22 cellular contexts compared by ENCODE assay signal in genomic region chr17:50143461-50144176, GRCh38. TPM values are rescaled to one million over a fixed set of nuclear protein-coding genes. Genes with fewer than 3 reads are reported as not detected.
DNase-seq lines count a peak whose midpoint lies in the region; ATAC-seq and TF ChIP-seq lines count a peak whose summit lies in the region.
"Had no signal": no experiment of that assay in that cellular context is flagged by ENCODE, and none has a peak within 500 bp of the region (broad histone marks: within the 10 kb centered on the region; RNA-seq: fewer than 3 reads in every experiment).

No MANE protein-coding gene starts in this region.

- TF ChIP-seq POLR2A in breast epithelium (IDR thresholded peaks at IDR 0.05) = no peak

- no peak for ATAC-seq in activated B cell treated with CpG ODN at 0.5 μM for 24 hours (ENCODE audit: low read depth)
- ATAC-seq in central memory CD8-positive, alpha-beta T cell (replicated peaks; ENCODE audit: extremely low read depth, poor library complexity, severe bottlenecking) = no peak
- ATAC-seq in stimulated activated memory B cell treated with anti-CD40 and anti-IgM and Interleukin-4, amounts not matched to agents 10 μg/mL and 1 μg/mL and 100 μg/mL, for 72 hours = no peak
- ATAC-seq in GM21576 (IDR thresholded peaks at IDR 0.05; ENCODE audit: unreplicated experiment) = no peak
- ATAC-seq: K562; left cardiac atrium; PC-3; stimulated activated naive CD8-positive, alpha-beta T cell treated with anti-CD3 and anti-CD28 coated beads, Interleukin-15, amount 100 ng/mL, for 72 hours had no signal

- H3K27ac ChIP-seq in breast epithelium = peak overlapping the region in 1 of 2 donors; percentile 32
- H3K27ac ChIP-seq: transverse colon had no signal

- POLR2A ChIA-PET in activated B cell treated with CpG ODN at 0.5 μM for 24 hours (lab: Charles Lee) = interaction anchor here (0.6 to 1.9 kb wide), 3 partner anchors 8 to 13 kb away, joined by 3 to 5 read pairs (median 4); partner anchors contain the start of gene SAMD14

- no peak overlapping the region for H3K4me3 Mint-ChIP-seq in activated naive CD4-positive, alpha-beta T cell treated with anti-CD3 and anti-CD28 coated beads, Interleukin-2, amount 10 ng/mL, durations not matched to agents 7 days and 5 days
- H3K4me3 Mint-ChIP-seq in activated B cell treated with CpG ODN at 0.5 μM for 24 hours = peak overlapping the region; percentile 100
- peak overlapping the region; percentile 58 for H3K4me3 Mint-ChIP-seq in central memory CD8-positive, alpha-beta T cell
- H3K4me3 Mint-ChIP-seq in stimulated activated memory B cell treated with anti-CD40 and anti-IgM and Interleukin-4, amounts not matched to agents 10 μg/mL and 1 μg/mL and 100 μg/mL, for 72 hours = peak overlapping the region; percentile 99
- H3K4me3 Mint-ChIP-seq: endodermal cell had no signal

- H3K4me1 ChIP-seq in breast epithelium = peaks cover 10 to 17% of the 10 kb centered on the region in 2 donors

- DNase-seq in activated naive CD4-positive, alpha-beta T cell treated with anti-CD3 and anti-CD28 coated beads, Interleukin-2, amount 10 ng/mL, durations not matched to agents 7 days and 5 days = no peak
- DNase-seq in activated naive CD4-positive, alpha-beta T cell treated with anti-CD3 and anti-CD28 coated beads, Interleukin-2, amount 50 U/mL, for 16 hours = no peak
- DNase-seq in activated B cell treated with CpG ODN at 0.5 μM for 24 hours (no peak), breast epithelium (ENCODE audit: low spot score in 2 of 2) (no peak), NCI-H146 (lab: John Stamatoyannopoulos, UW) (no peak)
- no peak for DNase-seq in central memory CD8-positive, alpha-beta T cell (ENCODE audit: low spot score in 2 of 2)
- DNase-seq: activated CD8-positive, alpha-beta memory T cell treated with anti-CD3 and anti-CD28 coated beads, Interleukin-2, amount 50 U/mL, for 48 hours; endodermal cell; left cardiac atrium; NCI-H1694; NCI-H2227 treated with DMSO at 0.1 percent for 48 hours; NCI-H748 treated with DMSO at 0.1 percent for 48 hours; PC-3; stimulated activated CD4-positive, alpha-beta T cell treated with anti-CD3 and anti-CD28 coated beads, Interleukin-2, amount 100 ng/mL, for 48 hours; stimulated activated naive CD8-positive, alpha-beta T cell treated with anti-CD3 and anti-CD28 coated beads, Interleukin-15, amount 100 ng/mL, for 72 hours; transverse colon had no signal

- no peaks in the 10 kb centered on the region for H3K9me3 Mint-ChIP-seq in activated naive CD4-positive, alpha-beta T cell treated with anti-CD3 and anti-CD28 coated beads, Interleukin-2, amount 10 ng/mL, durations not matched to agents 7 days and 5 days
- no peaks in the 10 kb centered on the region for H3K9me3 Mint-ChIP-seq in activated B cell treated with CpG ODN at 0.5 μM for 24 hours
- no peaks in the 10 kb centered on the region for H3K9me3 Mint-ChIP-seq in central memory CD8-positive, alpha-beta T cell
- H3K9me3 Mint-ChIP-seq in stimulated activated memory B cell treated with anti-CD40 and anti-IgM and Interleukin-4, amounts not matched to agents 10 μg/mL and 1 μg/mL and 100 μg/mL, for 72 hours = no peaks in the 10 kb centered on the region
- H3K9me3 Mint-ChIP-seq: activated naive CD4-positive, alpha-beta T cell treated with anti-CD3 and anti-CD28 coated beads, Interleukin-2, amount 50 U/mL, for 24 hours; endodermal cell; neural crest cell; stimulated activated naive CD8-positive, alpha-beta T cell treated with anti-CD3 and anti-CD28 coated beads, Interleukin-15, amount 100 ng/mL, for 72 hours had no signal

- no peaks in the 10 kb centered on the region for H3K9me3 ChIP-seq in breast epithelium
- H3K9me3 ChIP-seq: transverse colon had no signal

- TF ChIP-seq CTCF in activated B cell treated with CpG ODN at 0.5 μM for 24 hours (IDR thresholded peaks at IDR 0.05) = no peak
- TF ChIP-seq CTCF in breast epithelium (IDR thresholded peaks at IDR 0.05) = no peak

- peak overlapping the region; percentile 64 for H3K27ac Mint-ChIP-seq in activated naive CD4-positive, alpha-beta T cell treated with anti-CD3 and anti-CD28 coated beads, Interleukin-2, amount 10 ng/mL, durations not matched to agents 7 days and 5 days
- peak overlapping the region; percentile 96 for H3K27ac Mint-ChIP-seq in activated B cell treated with CpG ODN at 0.5 μM for 24 hours
- peak overlapping the region; percentile 81 for H3K27ac Mint-ChIP-seq in central memory CD8-positive, alpha-beta T cell (ENCODE audit: low read depth)
- peak overlapping the region; percentile 93 for H3K27ac Mint-ChIP-seq in stimulated activated memory B cell treated with anti-CD40 and anti-IgM and Interleukin-4, amounts not matched to agents 10 μg/mL and 1 μg/mL and 100 μg/mL, for 72 hours
- H3K27ac Mint-ChIP-seq: endodermal cell had no signal

- no peaks in the 10 kb centered on the region for H3K27me3 Mint-ChIP-seq in activated naive CD4-positive, alpha-beta T cell treated with anti-CD3 and anti-CD28 coated beads, Interleukin-2, amount 10 ng/mL, durations not matched to agents 7 days and 5 days
- no peaks in the 10 kb centered on the region for H3K27me3 Mint-ChIP-seq in activated B cell treated with CpG ODN at 0.5 μM for 24 hours
- no peaks in the 10 kb centered on the region for H3K27me3 Mint-ChIP-seq in central memory CD8-positive, alpha-beta T cell
- H3K27me3 Mint-ChIP-seq in stimulated activated memory B cell treated with anti-CD40 and anti-IgM and Interleukin-4, amounts not matched to agents 10 μg/mL and 1 μg/mL and 100 μg/mL, for 72 hours = no peaks in the 10 kb centered on the region
- H3K27me3 Mint-ChIP-seq: activated naive CD4-positive, alpha-beta T cell treated with anti-CD3 and anti-CD28 coated beads, Interleukin-2, amount 50 U/mL, for 24 hours; stimulated activated naive CD8-positive, alpha-beta T cell treated with anti-CD3 and anti-CD28 coated beads, Interleukin-15, amount 100 ng/mL, for 72 hours had no signal

- H3K4me1 Mint-ChIP-seq in activated naive CD4-positive, alpha-beta T cell treated with anti-CD3 and anti-CD28 coated beads, Interleukin-2, amount 10 ng/mL, durations not matched to agents 7 days and 5 days = peaks cover 92% of the 10 kb centered on the region
- peaks cover 79% of the 10 kb centered on the region for H3K4me1 Mint-ChIP-seq in activated B cell treated with CpG ODN at 0.5 μM for 24 hours
- H3K4me1 Mint-ChIP-seq in central memory CD8-positive, alpha-beta T cell = peaks cover 87% of the 10 kb centered on the region
- peaks cover 85% of the 10 kb centered on the region for H3K4me1 Mint-ChIP-seq in stimulated activated memory B cell treated with anti-CD40 and anti-IgM and Interleukin-4, amounts not matched to agents 10 μg/mL and 1 μg/mL and 100 μg/mL, for 72 hours

- CTCF ChIA-PET in activated naive CD4-positive, alpha-beta T cell treated with anti-CD3 and anti-CD28 coated beads, Interleukin-2, amount 10 ng/mL, durations not matched to agents 7 days and 5 days (lab: Charles Lee) = interaction anchor here (0.8 to 1.5 kb wide), 4 partner anchors 18 to 49 kb away, joined by 3 to 8 read pairs (median 5); no protein-coding TSS in a partner anchor
- CTCF ChIA-PET in activated B cell treated with CpG ODN at 0.5 μM for 24 hours (lab: Charles Lee) = interaction anchor here (1.2 kb wide), 1 partner anchor 9 kb away, joined by 3 read pairs; no protein-coding TSS in a partner anchor

- intact Hi-C loops in activated B cell treated with CpG ODN at 0.5 μM for 24 hours (cut with micrococcal nuclease) = loop anchor here (10.0 kb wide), 1 partner anchor 379 kb away; the partner anchor contains the start of gene FAM117A
- intact Hi-C loops in breast epithelium (cut with DNase I; ENCODE audit: low total_unique reads) = no loop called here

- H3K36me3 ChIP-seq in breast epithelium = no peaks in the 10 kb centered on the region

- H3K36me3 Mint-ChIP-seq in activated naive CD4-positive, alpha-beta T cell treated with anti-CD3 and anti-CD28 coated beads, Interleukin-2, amount 10 ng/mL, durations not matched to agents 7 days and 5 days = peaks cover 81% of the 10 kb centered on the region
- peaks cover 98% of the 10 kb centered on the region for H3K36me3 Mint-ChIP-seq in activated B cell treated with CpG ODN at 0.5 μM for 24 hours (ENCODE audit: low read depth)
- peaks cover 43% of the 10 kb centered on the region for H3K36me3 Mint-ChIP-seq in central memory CD8-positive, alpha-beta T cell (ENCODE audit: insufficient read depth)
- H3K36me3 Mint-ChIP-seq in stimulated activated memory B cell treated with anti-CD40 and anti-IgM and Interleukin-4, amounts not matched to agents 10 μg/mL and 1 μg/mL and 100 μg/mL, for 72 hours = peaks cover 95% of the 10 kb centered on the region

- no peak overlapping the region for H3K4me3 ChIP-seq in breast epithelium
- H3K4me3 ChIP-seq: K562, smooth muscle cell, transverse colon had no signal

- no peaks in the 10 kb centered on the region for H3K27me3 ChIP-seq in breast epithelium
- H3K27me3 ChIP-seq: transverse colon had no signal

RNA-seq across cellular contexts. Expression of gene PPP1R9B, which starts 6.9 kb away (rescaled TPM):
- total RNA-seq in activated B cell treated with CpG ODN at 0.5 μM for 24 hours (300 and 313 TPM in 2 replicates), breast epithelium (10 to 100 TPM; 21.8 to 24.9 (median 22.7) TPM)

RNA-seq across cellular contexts. Expression of gene SAMD14, which starts 13.7 kb away (rescaled TPM):
- 4.7 and 4.9 TPM in 2 replicates for total RNA-seq in activated B cell treated with CpG ODN at 0.5 μM for 24 hours
- total RNA-seq in breast epithelium = under 1 TPM in 2 of 3 donors, not detected in 1; 0.16 to 0.98 TPM

RNA-seq across cellular contexts. Expression of gene SGCA, which starts 22.2 kb away (rescaled TPM):
- total RNA-seq in activated B cell treated with CpG ODN at 0.5 μM for 24 hours = 1.7 and 2.2 TPM in 2 replicates
- 1 to 10 TPM in 1 of 3 donors, under 1 TPM in 2; 0.33 to 2.6 (median 0.73) TPM for total RNA-seq in breast epithelium
- total RNA-seq: K562, neural crest cell, PC-3, smooth muscle cell had no signal

RNA-seq across cellular contexts. Expression of gene PDK2, which starts 48.5 kb away (rescaled TPM):
- total RNA-seq in activated B cell treated with CpG ODN at 0.5 μM for 24 hours (15.9 and 16.2 TPM in 2 replicates), breast epithelium (10 to 100 TPM; 28.2 to 53.4 (median 30.5) TPM)

RNA-seq across cellular contexts. Expression of gene COL1A1, which starts 57.8 kb away (rescaled TPM):
- 8.8 and 9.2 TPM in 2 replicates for total RNA-seq in activated B cell treated with CpG ODN at 0.5 μM for 24 hours
- total RNA-seq in breast epithelium = 10 to 100 TPM; 23.4 to 67.2 (median 44.5) TPM

Comparison
In these comparisons a context has a peak if more than half of its experiments do, and no peak if none do; other contexts are left out.
1. RNA of gene PPP1R9B, which starts 6.9 kb away (total RNA-seq): 300 to 313 TPM in activated B cell treated with CpG ODN at 0.5 μM for 24 hours; 21.8 to 24.9 TPM in breast epithelium; every median in the first group is over 10 times any median in the second.
2. Peak in every context shown above with its lines, with median percentiles within 50 percentile points of each other: H3K27ac Mint-ChIP-seq.